ENCODE assay signal across 22 cellular contexts in genomic region chr16:57721765-57722499, GRCh38. TPM values are rescaled to one million over a fixed set of nuclear protein-coding genes. Genes with fewer than 3 reads are reported as not detected.
DNase-seq lines count a peak whose midpoint lies in the region; ATAC-seq, FAIRE-seq and TF ChIP-seq lines count a peak whose summit lies in the region.
"Had no signal": no experiment of that assay in that cellular context is flagged by ENCODE, and none has a peak within 500 bp of the region (broad histone marks: within the 10 kb centered on the region; RNA-seq: fewer than 3 reads in every experiment).

No MANE protein-coding gene starts in this region.

- no peaks in the 10 kb centered on the region for H3F3A ChIP-seq in neural progenitor cell (ENCODE audit: low read depth)

- no peak overlapping the region for H2BK120ac ChIP-seq in H1 (replicated peaks; ENCODE audit: low read depth, low read length)

- peaks cover 9% of the 10 kb centered on the region for H3K27me3 Mint-ChIP-seq in neural progenitor cell (ENCODE audit: insufficient read depth, low read depth)

- H4K91ac ChIP-seq in H1 (replicated peaks; ENCODE audit: insufficient read length, low read length) = no peak overlapping the region

- TF ChIP-seq CTCF in HepG2 (CRISPR knock-in tag; IDR thresholded peaks at IDR 0.05) (peak; percentile 69), right lobe of liver (IDR thresholded peaks at IDR 0.05) (no peak), H1 (IDR thresholded peaks at IDR 0.05; ENCODE audit: control extremely low read depth in 1 of 3, insufficient read depth in 1 of 3, low read depth in 1 of 3, low read length in 3 of 3) (no peak), neural progenitor cell (IDR thresholded peaks at IDR 0.05) (no peak), hepatocyte (IDR thresholded peaks at IDR 0.05; ENCODE audit: poor library complexity) (no peak)

- BruUV-seq in HepG2 (replicated peaks; lab: Mats Ljungman, UMichigan) = no TSS peak

- ATAC-seq in HepG2 = peak; percentile 30
- ATAC-seq in right lobe of liver = no peak
- ATAC-seq in GM18520 (IDR thresholded peaks at IDR 0.05; ENCODE audit: unreplicated experiment) = no peak
- ATAC-seq: CD8-positive, alpha-beta T cell had no signal

- H3K27ac ChIP-seq in HepG2 (ENCODE audit: extremely low read length, insufficient read depth, low read length) (no peak overlapping the region), right lobe of liver (no peak overlapping the region), H1 (ENCODE audit: low read depth, low read length) (no peak overlapping the region), neural progenitor cell (no peak overlapping the region), hepatocyte (no peak overlapping the region)
- H3K27ac ChIP-seq: PC-9, SJSA1 had no signal

- no peak overlapping the region for H2AK5ac ChIP-seq in H1 (ENCODE audit: low read depth, low read length)

- no peak overlapping the region for H3K23ac ChIP-seq in H1 (ENCODE audit: insufficient read length)

- no peak for FAIRE-seq in HepG2 (lab: Jason Lieb, UNC)
- no peak for FAIRE-seq in H1 (lab: Jason Lieb, UNC)
- FAIRE-seq in GM19239 (lab: Jason Lieb, UNC) = no peak

- no peak overlapping the region for H2BK15ac ChIP-seq in H1 (ENCODE audit: low read length)

- no peaks in the 10 kb centered on the region for H3K79me1 ChIP-seq in H1 (ENCODE audit: low read depth, low read length)

- no peak for TF ChIP-seq RAD21 in HepG2 (CRISPR knock-in tag; IDR thresholded peaks at IDR 0.05)
- TF ChIP-seq RAD21 in H1 (IDR thresholded peaks at IDR 0.05 in 1 of 2, conservative IDR thresholded peaks at IDR 0.05 in 1 of 2; ENCODE audit: low read depth in 2 of 2, low read length in 2 of 2) = 0 out of 4 replicates have a peak, but pooled peaks of 1 of the 2 experiments have one; percentile 14

- H2AFZ ChIP-seq in HepG2 (ENCODE audit: low read length) (no peak overlapping the region), H1 (ENCODE audit: low read length) (no peak overlapping the region), neural progenitor cell (replicated peaks) (peak overlapping the region; percentile 15), hepatocyte (no peak overlapping the region)
- H2AFZ ChIP-seq: PC-9 had no signal

- H4K8ac ChIP-seq in H1 (ENCODE audit: extremely low read depth, insufficient read depth, low read length) = peak overlapping the region; percentile 11

- no peaks in the 10 kb centered on the region for H3K9me2 ChIP-seq in hepatocyte (replicated peaks; ENCODE audit: insufficient read depth)

- 39% methylated on average over 11 of the region's 11 CpGs for WGBS in HepG2 (ENCODE audit: low lambda C conversion rate)
- WGBS in right lobe of liver (ENCODE audit: insufficient coverage, low coverage, low lambda C conversion rate, missing lambda C conversion rate) = 94% methylated on average over 3 of the region's 11 CpGs
- WGBS in H1 (ENCODE audit: extremely low coverage in 1 of 2, insufficient coverage in 1 of 2, insufficient read length in 1 of 2, insufficient replicate concordance in 2 of 2, low coverage in 1 of 2, low lambda C conversion rate in 2 of 2, missing lambda C conversion rate in 1 of 2), 2 experiments = 84% methylated on average over 7 of the region's 11 CpGs; no CpG with 5 or more reads in 1 of the 2 experiments
- 89% methylated on average over 8 of the region's 11 CpGs for WGBS in hepatocyte (ENCODE audit: low lambda C conversion rate, missing lambda C conversion rate)

- no peak overlapping the region for H4K5ac ChIP-seq in H1 (ENCODE audit: insufficient read length, low read depth, low read length)

- in situ Hi-C loops in HepG2 (cut with HindIII; ENCODE audit: extremely low pct_ligation_motif_present, low pct_unique_long_range_greater_than_20kb) = no loop called here

- H3K36me3 ChIP-seq in HepG2 (replicated peaks in 1 of 2; ENCODE audit: control insufficient read depth in 1 of 2, insufficient read depth in 2 of 2, low read length in 2 of 2) (no peaks in the 10 kb centered on the region), right lobe of liver (no peaks in the 10 kb centered on the region), H1 (ENCODE audit: control insufficient read depth in 2 of 4, insufficient read depth in 4 of 4, low read length in 3 of 4) (no peaks in the 10 kb centered on the region), neural progenitor cell (no peaks in the 10 kb centered on the region), hepatocyte (replicated peaks; ENCODE audit: insufficient read depth, low read depth) (no peaks in the 10 kb centered on the region)
- H3K36me3 ChIP-seq: BE2C, SJSA1 had no signal

- peaks cover 29% of the 10 kb centered on the region for H3K4me1 ChIP-seq in HepG2 (ENCODE audit: insufficient read depth, low read length)
- H3K4me1 ChIP-seq in right lobe of liver = no peaks in the 10 kb centered on the region
- H3K4me1 ChIP-seq in H1 (replicated peaks in 1 of 4; ENCODE audit: control insufficient read depth in 3 of 4, insufficient read depth in 4 of 4, low read length in 3 of 4) = no peaks in the 10 kb centered on the region
- H3K4me1 ChIP-seq in neural progenitor cell = no peaks in the 10 kb centered on the region
- no peaks in the 10 kb centered on the region for H3K4me1 ChIP-seq in hepatocyte (ENCODE audit: insufficient read depth)
- H3K4me1 ChIP-seq: SJSA1 had no signal

- no peak overlapping the region; the same call in 1 of the 2 replicates for H2BK5ac ChIP-seq in H1 (ENCODE audit: low read depth, low read length)

- H2BK20ac ChIP-seq in H1 (ENCODE audit: low read length) = no peak overlapping the region

- H3K27ac Mint-ChIP-seq in neural progenitor cell = no peak overlapping the region
- H3K27ac Mint-ChIP-seq: CD8-positive, alpha-beta T cell had no signal

- TF ChIP-seq EP300 in HepG2 (IDR thresholded peaks at IDR 0.05; ENCODE audit: low read depth in 2 of 2, low read length in 2 of 2) = no peak
- no peak for TF ChIP-seq EP300 in HepG2 (CRISPR knock-in tag; IDR thresholded peaks at IDR 0.05; ENCODE audit: borderline replicate concordance)
- TF ChIP-seq EP300 in H1 (IDR thresholded peaks at IDR 0.05; ENCODE audit: borderline replicate concordance in 1 of 2, low read depth in 2 of 2, low read length in 2 of 2) = no peak

- CTCF ChIA-PET in HepG2 (lab: Yijun Ruan, JAX; ENCODE audit: low intra/inter-chr PET ratio, low total read pairs) (interaction anchor here (1.4 to 4.4 kb wide), 5 partner anchors 72 to 283 kb away, joined by 3 to 151 read pairs (median 10); no protein-coding TSS in a partner anchor), H1 (lab: Charles Lee; ENCODE audit: partially characterized antibody) (interaction anchor here (1.0 to 6.6 kb wide), 18 partner anchors 10 to 306 kb away, joined by 3 to 48 read pairs (median 4); no protein-coding TSS in a partner anchor)

- H4K20me1 ChIP-seq in HepG2 (ENCODE audit: insufficient read depth, low read length) (no peaks in the 10 kb centered on the region), H1 (replicated peaks in 1 of 2; ENCODE audit: control insufficient read depth in 1 of 2, insufficient read depth in 2 of 2, low read length in 2 of 2) (no peaks in the 10 kb centered on the region), neural progenitor cell (ENCODE audit: low read depth) (no peaks in the 10 kb centered on the region), hepatocyte (ENCODE audit: insufficient read depth, poor library complexity, severe bottlenecking) (no peaks in the 10 kb centered on the region)

- H3K36me3 Mint-ChIP-seq in neural progenitor cell = no peaks in the 10 kb centered on the region
- H3K36me3 Mint-ChIP-seq: CD8-positive, alpha-beta T cell had no signal

- H3K4me2 ChIP-seq in HepG2 (ENCODE audit: low read depth, low read length) (0 out of 2 replicates have a peak overlapping the region, but pooled peaks have one; percentile 4), H1 (ENCODE audit: insufficient read depth in 1 of 2, low read depth in 2 of 2, low read length in 2 of 2) (no peak overlapping the region), neural progenitor cell (no peak overlapping the region), hepatocyte (no peak overlapping the region)
- H3K4me2 ChIP-seq: PC-9 had no signal

- H3K4me3 ChIP-seq in HepG2 (replicated peaks in 1 of 3; ENCODE audit: insufficient read depth in 1 of 3, low read depth in 2 of 3, low read length in 3 of 3) (no peak overlapping the region), right lobe of liver (no peak overlapping the region), H1 (ENCODE audit: extremely low read depth in 1 of 4, insufficient read depth in 2 of 4, low read depth in 3 of 4, low read length in 4 of 4) (no peak overlapping the region), neural progenitor cell (no peak overlapping the region), hepatocyte (no peak overlapping the region)
- H3K4me3 ChIP-seq: PC-9, SJSA1 had no signal

- no peaks in the 10 kb centered on the region for H3K23me2 ChIP-seq in H1 (ENCODE audit: low read depth, low read length)

- H3K4me1 Mint-ChIP-seq in neural progenitor cell = peaks cover 4% of the 10 kb centered on the region

- no peaks in the 10 kb centered on the region for H3K9me3 Mint-ChIP-seq in neural progenitor cell
- H3K9me3 Mint-ChIP-seq: CD8-positive, alpha-beta T cell had no signal

- DNase-seq in HepG2 (ENCODE audit: low spot score) (no peak), right lobe of liver (no peak), H1 (ENCODE audit: low read depth in 1 of 2, low spot score in 2 of 2) (no peak), neural progenitor cell (ENCODE audit: low spot score) (no peak), GM19239 (ENCODE audit: insufficient read length, low spot score) (no peak), NCI-H446 treated with DMSO at 0.1 percent for 48 hours (lab: John Stamatoyannopoulos, UW) (no peak), hepatocyte (ENCODE audit: low spot score) (no peak)
- DNase-seq: 8988T; BE2C; CD8-positive, alpha-beta T cell; DMS79; KG1; NCI-H1092; NCI-H146; NCI-H2081; NCI-H510A treated with DMSO at 0.1 percent for 48 hours; NCI-H82; PC-9 had no signal

- H3K4ac ChIP-seq in H1 (replicated peaks; ENCODE audit: insufficient read length, low read depth, low read length) = no peak overlapping the region

- no peak overlapping the region for H3K14ac ChIP-seq in H1 (ENCODE audit: insufficient read length)

- H3K27me3 ChIP-seq in HepG2 (ENCODE audit: control insufficient read depth in 1 of 2, insufficient read depth in 2 of 2, low read length in 2 of 2) = no peaks in the 10 kb centered on the region
- no peaks in the 10 kb centered on the region for H3K27me3 ChIP-seq in right lobe of liver
- H3K27me3 ChIP-seq in H1 (replicated peaks in 1 of 4; ENCODE audit: control insufficient read depth in 3 of 4, extremely low read depth in 1 of 4, insufficient read depth in 3 of 4, low read length in 3 of 4) = no peaks in the 10 kb centered on the region; a peak in 1 of 7 replicates
- H3K27me3 ChIP-seq in neural progenitor cell = no peaks in the 10 kb centered on the region
- H3K27me3 ChIP-seq in hepatocyte = no peaks in the 10 kb centered on the region
- H3K27me3 ChIP-seq: BE2C, SJSA1 had no signal

- H2BK12ac ChIP-seq in H1 (ENCODE audit: low read depth, low read length) = no peak overlapping the region

- TF ChIP-seq POLR2A in HepG2 (IDR thresholded peaks at IDR 0.05; ENCODE audit: insufficient read depth in 1 of 2, low read depth in 2 of 2, low read length in 2 of 2) (no peak), right lobe of liver (IDR thresholded peaks at IDR 0.05) (no peak), H1 (IDR thresholded peaks at IDR 0.05; ENCODE audit: control extremely low read depth in 1 of 2, low read depth in 2 of 2, low read length in 2 of 2) (no peak)

- POLR2A ChIA-PET in HepG2 (lab: Yijun Ruan, JAX) = no interaction called here
- POLR2A ChIA-PET in H1 (lab: Charles Lee; ENCODE audit: partially characterized antibody) = interaction anchor here (0.9 kb wide), 1 partner anchor 13 kb away, joined by 4 read pairs; no protein-coding TSS in a partner anchor

- H3K18ac ChIP-seq in H1 (ENCODE audit: extremely low read depth, low read length) = no peak overlapping the region

- H3K9me3 ChIP-seq in HepG2 (ENCODE audit: low read length) (no peaks in the 10 kb centered on the region), right lobe of liver (no peaks in the 10 kb centered on the region), H1 (ENCODE audit: insufficient read depth in 2 of 2, low read depth in 1 of 2, low read length in 1 of 2) (no peaks in the 10 kb centered on the region), neural progenitor cell (ENCODE audit: low read depth) (no peaks in the 10 kb centered on the region), hepatocyte (ENCODE audit: low read depth) (no peaks in the 10 kb centered on the region)
- H3K9me3 ChIP-seq: BE2C, SJSA1 had no signal

- no peak overlapping the region for H3K56ac ChIP-seq in H1 (replicated peaks; ENCODE audit: insufficient read length, low read depth, low read length)

- H3K79me2 ChIP-seq in HepG2 (ENCODE audit: insufficient read depth, low read length) (no peaks in the 10 kb centered on the region), H1 (ENCODE audit: control insufficient read depth in 1 of 2, insufficient read depth in 2 of 2, low read length in 2 of 2) (no peaks in the 10 kb centered on the region), neural progenitor cell (ENCODE audit: low read depth) (no peaks in the 10 kb centered on the region), hepatocyte (no peaks in the 10 kb centered on the region)

- H3K4me3 Mint-ChIP-seq in neural progenitor cell = no peak overlapping the region
- H3K4me3 Mint-ChIP-seq: CD8-positive, alpha-beta T cell had no signal

- H3K9ac ChIP-seq in HepG2 (ENCODE audit: insufficient read depth, low read depth, low read length) (no peak overlapping the region), H1 (replicated peaks in 1 of 4; ENCODE audit: extremely low read depth in 1 of 4, low read depth in 3 of 4, low read length in 3 of 4) (no peak overlapping the region), neural progenitor cell (no peak overlapping the region)

- intact Hi-C loops in HepG2 (cut with micrococcal nuclease; ENCODE audit: unreplicated experiment) = loop anchor here (2.0 to 5.0 kb wide), 4 partner anchors 45 to 121 kb away; no protein-coding TSS in a partner anchor
- intact Hi-C loops in right lobe of liver (cut with DNase I) = loop anchor here (5.0 kb wide), 3 partner anchors 70 to 145 kb away; no protein-coding TSS in a partner anchor

RNA-seq across cellular contexts. Expression of gene KATNB1, which starts 13.6 kb away (rescaled TPM):
- 25.2 and 31.5 TPM in 2 replicates for total RNA-seq in HepG2 (2016; rRNA removed; fragmentation: Illumina TruSeq; extraction: Trizol)
- 14.2 and 18.3 TPM in 2 replicates for total RNA-seq in HepG2 (2016; cell fraction: cytosol; rRNA removed; fragmentation: Illumina TruSeq; extraction: Trizol; ENCODE audit: low read depth)
- total RNA-seq in HepG2 (2016; cell fraction: insoluble cytoplasmic fraction; rRNA removed; fragmentation: Illumina TruSeq; extraction: Trizol) = 21.2 and 33.1 TPM in 2 replicates
- 34.3 and 42.2 TPM in 2 replicates for total RNA-seq in HepG2 (2016; cell fraction: membrane; rRNA removed; fragmentation: Illumina TruSeq; extraction: Trizol)
- 21.9 and 25.7 TPM in 2 replicates for total RNA-seq in HepG2 (2016; cell fraction: nucleus; rRNA removed; fragmentation: Illumina TruSeq; extraction: Trizol)
- polyA plus RNA-seq in HepG2 (2011; rRNA removed) = 39.8 and 43.5 TPM in 2 replicates
- polyA plus RNA-seq in HepG2 (2011; cell fraction: cytosol; rRNA removed) = 17.4 and 27.7 TPM in 2 replicates
- polyA plus RNA-seq in HepG2 (2011; cell fraction: nucleus; rRNA removed) = 122 and 146 TPM in 2 replicates
- 16.2 and 20.9 TPM in 2 replicates for polyA plus RNA-seq in HepG2 (2012)
- 15.0 and 20.0 TPM in 2 replicates for polyA plus RNA-seq in HepG2 (2016; cell fraction: cytosol; fragmentation: Illumina TruSeq; extraction: Trizol; ENCODE audit: low read depth)
- polyA plus RNA-seq in HepG2 (2016; cell fraction: insoluble cytoplasmic fraction; fragmentation: Illumina TruSeq; extraction: Trizol; ENCODE audit: low read depth) = 22.6 and 30.3 TPM in 2 replicates
- 30.4 and 34.5 TPM in 2 replicates for polyA plus RNA-seq in HepG2 (2016; cell fraction: membrane; fragmentation: Illumina TruSeq; extraction: Trizol; ENCODE audit: low read depth)
- 49.3 and 53.8 TPM in 2 replicates for polyA plus RNA-seq in HepG2 (2016; cell fraction: nucleus; fragmentation: Illumina TruSeq; extraction: Trizol; ENCODE audit: insufficient read depth, low read depth)
- polyA minus RNA-seq in HepG2 (2011; rRNA and poly(A)+ RNA removed; ENCODE audit: low replicate concordance) = 29.8 and 60.0 TPM in 2 replicates
- polyA minus RNA-seq in HepG2 (2011; cell fraction: cytosol; rRNA and poly(A)+ RNA removed) = 13.6 and 19.1 TPM in 2 replicates
- polyA minus RNA-seq in HepG2 (2011; cell fraction: nucleus; rRNA and poly(A)+ RNA removed) = 27.9 and 30.3 TPM in 2 replicates
- total RNA-seq in right lobe of liver = 10 to 100 TPM in 2 of 6 experiments, 1 to 10 TPM in 4; 5.6 to 17.5 (median 8.5) TPM
- 50.2 and 50.3 TPM in 2 replicates for total RNA-seq in H1 (2021; fragmentation: NEBNext Ultra II Directional; extraction: Animal tissue kit (Norgen Biotek cat#: 25700))
- polyA plus RNA-seq in H1 (2011; rRNA removed) = 60.4 and 88.4 TPM in 2 replicates
- polyA plus RNA-seq in H1 (2011; cell fraction: cytosol; rRNA removed) = 55.3 TPM
- polyA plus RNA-seq in H1 (2011; cell fraction: nucleus; rRNA removed) = 166 TPM
- 25.0 to 47.4 TPM (median 43.4 TPM) in 4 replicates for polyA plus RNA-seq in H1 (2012, experiment 1 of 2)
- polyA plus RNA-seq in H1 (2012, experiment 2 of 2) = 48.3 TPM
- polyA plus RNA-seq in H1 (2013, experiment 1 of 2) = 31.0 TPM
- 28.8 TPM for polyA plus RNA-seq in H1 (2013, experiment 2 of 2)
- 31.8 and 43.0 TPM in 2 replicates for polyA minus RNA-seq in H1 (2011; rRNA and poly(A)+ RNA removed)
- 29.9 TPM for polyA minus RNA-seq in H1 (2011; cell fraction: cytosol; rRNA and poly(A)+ RNA removed)
- 42.7 TPM for polyA minus RNA-seq in H1 (2011; cell fraction: nucleus; rRNA and poly(A)+ RNA removed)
- total RNA-seq in neural progenitor cell (ENCODE audit: low replicate concordance) = 33.5 and 48.2 TPM in 2 replicates
- total RNA-seq in hepatocyte = 8.9 and 12.3 TPM in 2 replicates
- 15.3 and 19.0 TPM in 2 replicates for polyA plus RNA-seq in hepatocyte

RNA-seq across cellular contexts. Expression of gene DRC7, which starts 27.3 kb away (rescaled TPM):
- total RNA-seq in HepG2 (2016; rRNA removed; fragmentation: Illumina TruSeq; extraction: Trizol) = 2.7 and 3.4 TPM in 2 replicates
- total RNA-seq in HepG2 (2016; cell fraction: cytosol; rRNA removed; fragmentation: Illumina TruSeq; extraction: Trizol; ENCODE audit: low read depth) = 0.26 and 1.5 TPM in 2 replicates
- total RNA-seq in HepG2 (2016; cell fraction: insoluble cytoplasmic fraction; rRNA removed; fragmentation: Illumina TruSeq; extraction: Trizol) = 2.4 and 2.5 TPM in 2 replicates
- total RNA-seq in HepG2 (2016; cell fraction: membrane; rRNA removed; fragmentation: Illumina TruSeq; extraction: Trizol) = 1.4 and 2.1 TPM in 2 replicates
- 0.59 and 1.6 TPM in 2 replicates for total RNA-seq in HepG2 (2016; cell fraction: nucleus; rRNA removed; fragmentation: Illumina TruSeq; extraction: Trizol)
- polyA plus RNA-seq in HepG2 (2011; rRNA removed) = 3.4 and 3.5 TPM in 2 replicates
- polyA plus RNA-seq in HepG2 (2011; cell fraction: cytosol; rRNA removed) = 2.7 and 3.1 TPM in 2 replicates
- 3.4 TPM in 2 replicates for polyA plus RNA-seq in HepG2 (2011; cell fraction: nucleus; rRNA removed)
- 4.1 and 4.4 TPM in 2 replicates for polyA plus RNA-seq in HepG2 (2012)
- 0.70 and 1.3 TPM in 2 replicates for polyA plus RNA-seq in HepG2 (2016; cell fraction: cytosol; fragmentation: Illumina TruSeq; extraction: Trizol; ENCODE audit: low read depth)
- 2.0 and 2.4 TPM in 2 replicates for polyA plus RNA-seq in HepG2 (2016; cell fraction: insoluble cytoplasmic fraction; fragmentation: Illumina TruSeq; extraction: Trizol; ENCODE audit: low read depth)
- 1.0 and 1.1 TPM in 2 replicates for polyA plus RNA-seq in HepG2 (2016; cell fraction: membrane; fragmentation: Illumina TruSeq; extraction: Trizol; ENCODE audit: low read depth)
- 1.6 and 1.8 TPM in 2 replicates for polyA plus RNA-seq in HepG2 (2016; cell fraction: nucleus; fragmentation: Illumina TruSeq; extraction: Trizol; ENCODE audit: insufficient read depth, low read depth)
- 1.2 TPM in 1 of 2 replicates, not detected in the other for polyA minus RNA-seq in HepG2 (2011; rRNA and poly(A)+ RNA removed; ENCODE audit: low replicate concordance)
- 0.99 and 1.1 TPM in 2 replicates for polyA minus RNA-seq in HepG2 (2011; cell fraction: cytosol; rRNA and poly(A)+ RNA removed)
- polyA minus RNA-seq in HepG2 (2011; cell fraction: nucleus; rRNA and poly(A)+ RNA removed) = 1.3 and 2.5 TPM in 2 replicates
- under 1 TPM; 0.06 to 0.37 (median 0.19) TPM for total RNA-seq in right lobe of liver
- total RNA-seq in H1 (2021; fragmentation: NEBNext Ultra II Directional; extraction: Animal tissue kit (Norgen Biotek cat#: 25700)) = not detected in 2 replicates
- 0.13 and 0.14 TPM in 2 replicates for polyA plus RNA-seq in H1 (2011; rRNA removed)
- polyA plus RNA-seq in H1 (2011; cell fraction: cytosol; rRNA removed) = 0.16 TPM
- polyA plus RNA-seq in H1 (2011; cell fraction: nucleus; rRNA removed) = 0.27 TPM
- polyA plus RNA-seq in H1 (2012, experiment 1 of 2) = 0.23 to 0.48 TPM (median 0.27 TPM) in 3 of 4 replicates, not detected in the other
- not detected for polyA plus RNA-seq in H1 (2012, experiment 2 of 2)
- 0.06 TPM for polyA plus RNA-seq in H1 (2013, experiment 1 of 2)
- polyA plus RNA-seq in H1 (2013, experiment 2 of 2) = 0.04 TPM
- polyA minus RNA-seq in H1 (2011; rRNA and poly(A)+ RNA removed) = 0.09 TPM in 1 of 2 replicates, not detected in the other
- polyA minus RNA-seq in H1 (2011; cell fraction: cytosol; rRNA and poly(A)+ RNA removed) = not detected
- polyA minus RNA-seq in H1 (2011; cell fraction: nucleus; rRNA and poly(A)+ RNA removed) = not detected
- 0.41 and 0.84 TPM in 2 replicates for total RNA-seq in neural progenitor cell (ENCODE audit: low replicate concordance)
- total RNA-seq in hepatocyte = 0.27 TPM in 1 of 2 replicates, not detected in the other
- polyA plus RNA-seq in hepatocyte = 0.93 TPM in 1 of 2 replicates, not detected in the other
- total RNA-seq: CD8-positive, alpha-beta T cell; M059J; SJSA1 had no signal

RNA-seq across cellular contexts. Expression of gene ADGRG3, which starts 53.8 kb away (rescaled TPM):
- total RNA-seq in HepG2 (2016; rRNA removed; fragmentation: Illumina TruSeq; extraction: Trizol) (1.0 and 2.7 TPM in 2 replicates), right lobe of liver (1 to 10 TPM in 1 of 6 experiments, under 1 TPM in 5; 0.37 to 1.6 (median 0.83) TPM), neural progenitor cell (ENCODE audit: low replicate concordance) (not detected in 2 replicates), hepatocyte (0.20 TPM in 1 of 2 replicates, not detected in the other)
- total RNA-seq in HepG2 (2016; cell fraction: cytosol; rRNA removed; fragmentation: Illumina TruSeq; extraction: Trizol; ENCODE audit: low read depth) = 0.79 and 1.1 TPM in 2 replicates
- total RNA-seq in HepG2 (2016; cell fraction: insoluble cytoplasmic fraction; rRNA removed; fragmentation: Illumina TruSeq; extraction: Trizol) = 1.1 and 2.2 TPM in 2 replicates
- total RNA-seq in HepG2 (2016; cell fraction: membrane; rRNA removed; fragmentation: Illumina TruSeq; extraction: Trizol) = 1.0 and 1.5 TPM in 2 replicates
- 2.3 and 2.7 TPM in 2 replicates for total RNA-seq in HepG2 (2016; cell fraction: nucleus; rRNA removed; fragmentation: Illumina TruSeq; extraction: Trizol)
- polyA plus RNA-seq in HepG2 (2011; rRNA removed) (11.8 and 13.6 TPM in 2 replicates), H1 (2011; rRNA removed) (0.94 and 0.98 TPM in 2 replicates), hepatocyte (not detected in 2 replicates)
- polyA plus RNA-seq in HepG2 (2011; cell fraction: cytosol; rRNA removed) = 10.8 and 11.2 TPM in 2 replicates
- polyA plus RNA-seq in HepG2 (2011; cell fraction: nucleus; rRNA removed) = 21.1 and 23.7 TPM in 2 replicates
- 5.8 and 8.1 TPM in 2 replicates for polyA plus RNA-seq in HepG2 (2012)
- polyA plus RNA-seq in HepG2 (2016; cell fraction: cytosol; fragmentation: Illumina TruSeq; extraction: Trizol; ENCODE audit: low read depth) = 0.49 and 0.54 TPM in 2 replicates
- 1.3 TPM in 2 replicates for polyA plus RNA-seq in HepG2 (2016; cell fraction: insoluble cytoplasmic fraction; fragmentation: Illumina TruSeq; extraction: Trizol; ENCODE audit: low read depth)
- 0.65 and 1.0 TPM in 2 replicates for polyA plus RNA-seq in HepG2 (2016; cell fraction: membrane; fragmentation: Illumina TruSeq; extraction: Trizol; ENCODE audit: low read depth)
- 5.4 and 6.5 TPM in 2 replicates for polyA plus RNA-seq in HepG2 (2016; cell fraction: nucleus; fragmentation: Illumina TruSeq; extraction: Trizol; ENCODE audit: insufficient read depth, low read depth)
- polyA minus RNA-seq in HepG2 (2011; rRNA and poly(A)+ RNA removed; ENCODE audit: low replicate concordance) = 0.91 and 31.9 TPM in 2 replicates
- polyA minus RNA-seq in HepG2 (2011; cell fraction: cytosol; rRNA and poly(A)+ RNA removed) = 4.7 and 5.3 TPM in 2 replicates
- 8.9 and 10.4 TPM in 2 replicates for polyA minus RNA-seq in HepG2 (2011; cell fraction: nucleus; rRNA and poly(A)+ RNA removed)
- 0.15 and 0.28 TPM in 2 replicates for total RNA-seq in H1 (2021; fragmentation: NEBNext Ultra II Directional; extraction: Animal tissue kit (Norgen Biotek cat#: 25700))
- polyA plus RNA-seq in H1 (2011; cell fraction: cytosol; rRNA removed) = 1.00 TPM
- 0.87 TPM for polyA plus RNA-seq in H1 (2011; cell fraction: nucleus; rRNA removed)
- polyA plus RNA-seq in H1 (2012, experiment 1 of 2) = 0.64 to 1.4 TPM (median 0.87 TPM) in 4 replicates
- 0.42 TPM for polyA plus RNA-seq in H1 (2012, experiment 2 of 2)
- 0.20 TPM for polyA plus RNA-seq in H1 (2013, experiment 1 of 2)
- 0.52 TPM for polyA plus RNA-seq in H1 (2013, experiment 2 of 2)
- 0.59 and 0.69 TPM in 2 replicates for polyA minus RNA-seq in H1 (2011; rRNA and poly(A)+ RNA removed)
- polyA minus RNA-seq in H1 (2011; cell fraction: cytosol; rRNA and poly(A)+ RNA removed) = not detected
- 0.60 TPM for polyA minus RNA-seq in H1 (2011; cell fraction: nucleus; rRNA and poly(A)+ RNA removed)
- total RNA-seq: H4, M059J, PC-9, SJSA1 had no signal

Comparison
In these comparisons a context has a peak if more than half of its experiments do, and no peak if none do; other contexts are left out.
1. Of the 41 proteins assayed by ChIP-seq in both HepG2 and H1: peak only in HepG2: CTCF; only in H1: none; in both: none; in neither: 39; mixed calls (peak in some experiments, not most) for 1.